1 cellular context compared by ENCODE assay signal in genomic region chr6:115891111-115891669, GRCh38.
TF ChIP-seq lines count a peak whose summit lies in the region.

No MANE protein-coding gene starts in this region.

TF ChIP-seq in GM12878, 131 proteins besides CTCF, POLR2A, EP300 and RAD21 (continued from another document):
- peak; percentile 56; the same call in 1 of the 2 replicates for TF ChIP-seq CREM (IDR thresholded peaks at IDR 0.05; ENCODE audit: low read depth)
- TF ChIP-seq RCOR1 (conservative IDR thresholded peaks at IDR 0.05; ENCODE audit: low read depth, low read length): no peak
- peak; percentile 93 for TF ChIP-seq ATF7 (IDR thresholded peaks at IDR 0.05; ENCODE audit: low read depth)
- TF ChIP-seq ZBED1 (IDR thresholded peaks at IDR 0.05; ENCODE audit: borderline replicate concordance): no peak
- peak; percentile 81 for TF ChIP-seq CREB1 (IDR thresholded peaks at IDR 0.05; ENCODE audit: low read depth)
- TF ChIP-seq, protein P1, sequence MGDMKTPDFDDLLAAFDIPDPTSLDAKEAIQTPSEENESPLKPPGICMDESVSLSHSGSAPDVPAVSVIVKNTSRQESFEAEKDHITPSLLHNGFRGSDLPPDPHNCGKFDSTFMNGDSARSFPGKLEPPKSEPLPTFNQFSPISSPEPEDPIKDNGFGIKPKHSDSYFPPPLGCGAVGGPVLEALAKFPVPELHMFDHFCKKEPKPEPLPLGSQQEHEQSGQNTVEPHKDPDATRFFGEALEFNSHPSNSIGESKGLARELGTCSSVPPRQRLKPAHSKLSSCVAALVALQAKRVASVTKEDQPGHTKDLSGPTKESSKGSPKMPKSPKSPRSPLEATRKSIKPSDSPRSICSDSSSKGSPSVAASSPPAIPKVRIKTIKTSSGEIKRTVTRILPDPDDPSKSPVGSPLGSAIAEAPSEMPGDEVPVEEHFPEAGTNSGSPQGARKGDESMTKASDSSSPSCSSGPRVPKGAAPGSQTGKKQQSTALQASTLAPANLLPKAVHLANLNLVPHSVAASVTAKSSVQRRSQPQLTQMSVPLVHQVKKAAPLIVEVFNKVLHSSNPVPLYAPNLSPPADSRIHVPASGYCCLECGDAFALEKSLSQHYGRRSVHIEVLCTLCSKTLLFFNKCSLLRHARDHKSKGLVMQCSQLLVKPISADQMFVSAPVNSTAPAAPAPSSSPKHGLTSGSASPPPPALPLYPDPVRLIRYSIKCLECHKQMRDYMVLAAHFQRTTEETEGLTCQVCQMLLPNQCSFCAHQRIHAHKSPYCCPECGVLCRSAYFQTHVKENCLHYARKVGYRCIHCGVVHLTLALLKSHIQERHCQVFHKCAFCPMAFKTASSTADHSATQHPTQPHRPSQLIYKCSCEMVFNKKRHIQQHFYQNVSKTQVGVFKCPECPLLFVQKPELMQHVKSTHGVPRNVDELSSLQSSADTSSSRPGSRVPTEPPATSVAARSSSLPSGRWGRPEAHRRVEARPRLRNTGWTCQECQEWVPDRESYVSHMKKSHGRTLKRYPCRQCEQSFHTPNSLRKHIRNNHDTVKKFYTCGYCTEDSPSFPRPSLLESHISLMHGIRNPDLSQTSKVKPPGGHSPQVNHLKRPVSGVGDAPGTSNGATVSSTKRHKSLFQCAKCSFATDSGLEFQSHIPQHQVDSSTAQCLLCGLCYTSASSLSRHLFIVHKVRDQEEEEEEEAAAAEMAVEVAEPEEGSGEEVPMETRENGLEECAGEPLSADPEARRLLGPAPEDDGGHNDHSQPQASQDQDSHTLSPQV (IDR thresholded peaks at IDR 0.05): 0 out of 2 replicates have a peak, but pooled peaks have one; percentile 9
- TF ChIP-seq MAX (IDR thresholded peaks at IDR 0.05; ENCODE audit: low read depth, low read length): no peak
- no peak for TF ChIP-seq HDAC2 (IDR thresholded peaks at IDR 0.05)
- TF ChIP-seq, protein P2, sequence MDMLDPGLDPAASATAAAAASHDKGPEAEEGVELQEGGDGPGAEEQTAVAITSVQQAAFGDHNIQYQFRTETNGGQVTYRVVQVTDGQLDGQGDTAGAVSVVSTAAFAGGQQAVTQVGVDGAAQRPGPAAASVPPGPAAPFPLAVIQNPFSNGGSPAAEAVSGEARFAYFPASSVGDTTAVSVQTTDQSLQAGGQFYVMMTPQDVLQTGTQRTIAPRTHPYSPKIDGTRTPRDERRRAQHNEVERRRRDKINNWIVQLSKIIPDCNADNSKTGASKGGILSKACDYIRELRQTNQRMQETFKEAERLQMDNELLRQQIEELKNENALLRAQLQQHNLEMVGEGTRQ (IDR thresholded peaks at IDR 0.05; ENCODE audit: borderline replicate concordance, low read depth, low read length): no peak
